In genomic region chr3:87260270-87260669, GRCh38 we compare ENCODE assay signal across 10 cellular contexts. TPM values are rescaled to one million over a fixed set of nuclear protein-coding genes. Genes with fewer than 3 reads are reported as not detected.
A peak's percentile ranks its signal among the peaks of the same experiment; 100 is the strongest.
DNase-seq lines count a peak whose midpoint lies in the region; ATAC-seq, FAIRE-seq and TF ChIP-seq lines count a peak whose summit lies in the region.
"Had no signal": no experiment of that assay in that cellular context is flagged by ENCODE, and none has a peak within 500 bp of the region (broad histone marks: within the 10 kb centered on the region; RNA-seq: fewer than 3 reads in every experiment).

No MANE protein-coding gene starts in this region.

- H3K27ac ChIP-seq in tibial nerve = no peak overlapping the region
- H3K27ac ChIP-seq: BLaER1 treated with 17β-estradiol and CSF1 and Interleukin-3, amounts not matched to agents 10 nM and 100 nM; epithelial cell of prostate had no signal

- TF ChIP-seq EP300 in tibial nerve (IDR thresholded peaks at IDR 0.05) = no peak

- no peaks in the 10 kb centered on the region for H3K9me3 ChIP-seq in tibial nerve
- H3K9me3 ChIP-seq: BLaER1 treated with 17β-estradiol and CSF1 and Interleukin-3, amounts not matched to agents 10 nM and 100 nM had no signal

- peak; percentile 59 for DNase-seq in DMS53 (lab: John Stamatoyannopoulos, UW)
- no peak for DNase-seq in DMS53 treated with DMSO at 0.1 percent for 48 hours (lab: John Stamatoyannopoulos, UW; ENCODE audit: unreplicated experiment)
- DNase-seq in SK-MEL-5 (ENCODE audit: low read depth, low spot score) = peak; percentile 69
- DNase-seq in bronchial epithelial cell (ENCODE audit: low read depth) = peak; percentile 65
- DNase-seq in lung microvascular endothelial cell (ENCODE audit: low read depth in 2 of 2) = peak; percentile 64 to 69
- DNase-seq in tibial nerve (ENCODE audit: low spot score in 2 of 2) = peak; percentile 20 to 69

- H3K27me3 ChIP-seq in bronchial epithelial cell (ENCODE audit: control insufficient read depth, insufficient read depth, low read length) (no peaks in the 10 kb centered on the region), tibial nerve (no peaks in the 10 kb centered on the region)
- H3K27me3 ChIP-seq: BLaER1 treated with 17β-estradiol and CSF1 and Interleukin-3, amounts not matched to agents 10 nM and 100 nM had no signal

- in situ Hi-C loops in SK-MEL-5 (cut with HindIII; ENCODE audit: low pct_unique_long_range_greater_than_20kb, low sequenced_read_pairs) = no loop called here

- 35 to 37% methylated on average over 4 of the region's 4 CpGs for WGBS in tibial nerve, 2 donors

- no peaks in the 10 kb centered on the region for H3K4me1 ChIP-seq in tibial nerve
- H3K4me1 ChIP-seq: BLaER1 treated with 17β-estradiol and CSF1 and Interleukin-3, amounts not matched to agents 10 nM and 100 nM had no signal

- H3K36me3 ChIP-seq in bronchial epithelial cell (ENCODE audit: control insufficient read depth, insufficient read depth, low read length) (no peaks in the 10 kb centered on the region), tibial nerve (peaks cover 0 to 8% (median 0%) of the 10 kb centered on the region in 3 donors)

- H3K4me3 ChIP-seq in bronchial epithelial cell (ENCODE audit: low read depth, low read length) = no peak overlapping the region
- H3K4me3 ChIP-seq in tibial nerve = no peak overlapping the region
- H3K4me3 ChIP-seq: BLaER1 treated with 17β-estradiol and CSF1 and Interleukin-3, amounts not matched to agents 10 nM and 100 nM had no signal

- ATAC-seq in GM18858 (IDR thresholded peaks at IDR 0.05; ENCODE audit: unreplicated experiment) (peak; percentile 83), HG03378 (IDR thresholded peaks at IDR 0.05; ENCODE audit: unreplicated experiment) (peak; percentile 83)

- peak; percentile 52 for TF ChIP-seq CTCF in bronchial epithelial cell (IDR thresholded peaks at IDR 0.05; ENCODE audit: insufficient read depth, low read length, severe bottlenecking)
- peak; percentile 39 to 71 (median 54) for TF ChIP-seq CTCF in tibial nerve (IDR thresholded peaks at IDR 0.05)

- no peak for FAIRE-seq in bronchial epithelial cell (lab: Jason Lieb, UNC)

- TF ChIP-seq POLR2A in tibial nerve (IDR thresholded peaks at IDR 0.05) = no peak

RNA-seq across cellular contexts. Expression of gene POU1F1, which starts 16.1 kb away (rescaled TPM):
- total RNA-seq in SK-MEL-5 (2014; rRNA removed; shearing (Covaris generic)) = not detected in 2 replicates
- polyA plus RNA-seq in SK-MEL-5 (2015; cell fraction: cytosol; rRNA removed) = not detected in 2 replicates
- polyA plus RNA-seq in SK-MEL-5 (2015; cell fraction: nucleus; rRNA removed) = not detected in 2 replicates
- not detected in 2 replicates for total RNA-seq in bronchial epithelial cell
- total RNA-seq in lung microvascular endothelial cell = not detected in 2 replicates
- total RNA-seq in tibial nerve = not detected

RNA-seq across cellular contexts. Expression of gene CHMP2B, which starts 33.2 kb away (rescaled TPM):
- 44.9 and 45.7 TPM in 2 replicates for total RNA-seq in SK-MEL-5 (2014; rRNA removed; shearing (Covaris generic))
- 42.9 and 50.0 TPM in 2 replicates for polyA plus RNA-seq in SK-MEL-5 (2015; cell fraction: cytosol; rRNA removed)
- 32.8 and 40.3 TPM in 2 replicates for polyA plus RNA-seq in SK-MEL-5 (2015; cell fraction: nucleus; rRNA removed)
- total RNA-seq in bronchial epithelial cell = 27.4 and 31.5 TPM in 2 replicates
- 12.9 and 13.5 TPM in 2 replicates for total RNA-seq in lung microvascular endothelial cell
- 10 to 100 TPM; 27.3 to 35.2 (median 28.6) TPM for total RNA-seq in tibial nerve
